Comparison of ENCODE assay signal across 18 cellular contexts in the genomic region with DNA sequence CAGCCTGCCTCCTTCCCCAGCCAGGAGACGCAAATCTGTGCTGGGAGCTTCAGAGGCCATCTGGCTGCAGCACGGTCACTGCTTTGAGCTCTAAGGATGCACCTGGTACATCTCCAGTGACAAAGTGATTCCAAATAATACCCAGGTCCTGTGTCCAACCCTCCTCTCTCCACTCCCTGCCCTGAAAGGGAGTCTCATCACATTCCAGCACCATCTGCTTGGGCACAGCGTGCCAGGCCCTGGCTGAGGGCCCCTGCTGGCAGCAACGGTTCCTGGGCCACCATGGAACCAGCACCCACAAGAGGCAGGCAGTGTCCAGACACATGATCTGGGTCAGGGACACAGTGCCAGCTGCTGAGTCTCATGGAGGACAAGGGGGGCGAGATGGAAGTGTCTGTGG.
"Had no signal": no experiment of that assay in that cellular context is flagged by ENCODE, and none has a peak within 500 bp of the region (broad histone marks: within the 10 kb centered on the region; RNA-seq: fewer than 3 reads in every experiment).

No MANE protein-coding gene starts in this region.

- H3K36me3 ChIP-seq: gastroesophageal sphincter, tibial artery, uterus had no signal

- H3K4me1 ChIP-seq: uterus had no signal

- H3K27me3 ChIP-seq: gastroesophageal sphincter, tibial artery, uterus had no signal

- H3K4me3 ChIP-seq: gastroesophageal sphincter, lung, skin epidermis, tibial artery, uterus had no signal

- DNase-seq: activated B cell treated with CpG ODN at 0.5 μM for 24 hours; activated CD4-positive, alpha-beta T cell treated with anti-CD3 and anti-CD28 coated beads, Interleukin-2, amount 10 ng/mL, durations not matched to agents 24 days and 14 days; activated CD8-positive, alpha-beta memory T cell treated with anti-CD3 and anti-CD28 coated beads, Interleukin-2, amount 50 U/mL, for 4 hours; activated CD8-positive, alpha-beta T cell treated with anti-CD3 and anti-CD28 coated beads, Interleukin-2, amount 10 ng/mL, durations not matched to agents 7 days and 5 days; activated gamma-delta T cell treated with Interleukin-2 at 50 U/mL for 16 hours; activated naive CD8-positive, alpha-beta T cell treated with anti-CD3 and anti-CD28 coated beads for 36 hours; activated T-cell treated with anti-CD3 and anti-CD28 coated beads, Interleukin-2, amount 50 U/mL, for 72 hours; kidney glomerular epithelial cell; midbrain; retina; stimulated activated CD4-positive, alpha-beta T cell treated with anti-CD3 and anti-CD28 coated beads, Interleukin-4, amount 100 ng/mL, for 24 hours; stimulated activated naive CD4-positive, alpha-beta T cell; T-helper 2 cell; tibial artery; uterus had no signal

- H3K27ac ChIP-seq: gastroesophageal sphincter, skin epidermis, tibial artery, uterus had no signal

- ATAC-seq: activated CD8-positive, alpha-beta T cell treated with anti-CD3 and anti-CD28 coated beads, Interleukin-2, amount 10 ng/mL, durations not matched to agents 7 days and 5 days; activated T-cell treated with anti-CD3 and anti-CD28 coated beads, Interleukin-2, amount 50 U/mL, for 72 hours; gastroesophageal sphincter had no signal
